ENCODE assay signal across 19 cellular contexts in the genomic region with DNA sequence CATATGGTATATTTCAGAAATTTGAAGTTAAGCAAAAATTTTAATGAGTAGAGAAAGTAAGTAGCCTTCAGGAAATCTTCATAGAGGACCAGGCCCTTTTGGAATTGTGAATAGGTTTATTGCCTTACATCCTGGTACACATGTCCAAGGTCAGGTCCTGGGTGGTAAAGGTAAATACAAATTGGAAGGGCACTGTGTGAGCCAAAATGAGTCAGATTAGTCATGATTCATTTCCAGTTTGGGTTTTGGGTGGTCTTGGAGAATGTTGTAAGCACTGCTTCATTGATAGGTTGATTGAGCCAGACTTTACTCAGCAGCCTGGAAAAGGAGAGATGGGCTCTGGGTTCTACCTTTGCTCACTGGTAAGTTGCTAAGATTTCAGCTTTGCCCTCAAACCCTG.
DNase-seq lines count a peak whose midpoint lies in the region; ATAC-seq and TF ChIP-seq lines count a peak whose summit lies in the region.
"Had no signal": no experiment of that assay in that cellular context is flagged by ENCODE, and none has a peak within 500 bp of the region (broad histone marks: within the 10 kb centered on the region; RNA-seq: fewer than 3 reads in every experiment).

No MANE protein-coding gene starts in this region.

- in situ Hi-C loops in gastrocnemius medialis (cut with MboI; ENCODE audit: low sequenced_read_pairs in 4 of 4): no loop called here

- H3K36me3 ChIP-seq in colonic mucosa (no peaks in the 10 kb centered on the region), gastrocnemius medialis (peaks cover 0 to 17% of the 10 kb centered on the region in 2 donors)

- H3K9me3 ChIP-seq in colonic mucosa: no peaks in the 10 kb centered on the region
- no peaks in the 10 kb centered on the region for H3K9me3 ChIP-seq in gastrocnemius medialis

- no peak for TF ChIP-seq CTCF in activated CD8-positive, alpha-beta T cell treated with anti-CD3 and anti-CD28 coated beads for 36 hours (IDR thresholded peaks at IDR 0.05)
- TF ChIP-seq CTCF in colonic mucosa (IDR thresholded peaks at IDR 0.05) (no peak), gastrocnemius medialis (IDR thresholded peaks at IDR 0.05 in 4 of 5, conservative IDR thresholded peaks at IDR 0.05 in 1 of 5) (no peak)

- H3K4me3 Mint-ChIP-seq in activated CD8-positive, alpha-beta T cell treated with anti-CD3 and anti-CD28 coated beads for 36 hours: no peak overlapping the region
- no peak overlapping the region for H3K4me3 Mint-ChIP-seq in activated CD8-positive, alpha-beta T cell treated with anti-CD3 and anti-CD28 coated beads, Interleukin-2, amount 10 ng/mL, durations not matched to agents 7 days and 5 days
- H3K4me3 Mint-ChIP-seq: T-helper 2 cell treated with Interferon-gamma antibody and Interleukin-4, amounts not matched to agents 5 μg/mL and 100 μg/mL, for 36 hours had no signal

- H3K9ac ChIP-seq in colonic mucosa (ENCODE audit: low read depth in 2 of 2, low read length in 2 of 2): no peak overlapping the region

- peak overlapping the region; percentile 82 for H3K27ac Mint-ChIP-seq in activated CD8-positive, alpha-beta T cell treated with anti-CD3 and anti-CD28 coated beads for 36 hours
- H3K27ac Mint-ChIP-seq in activated CD8-positive, alpha-beta T cell treated with anti-CD3 and anti-CD28 coated beads, Interleukin-2, amount 10 ng/mL, durations not matched to agents 7 days and 5 days: no peak overlapping the region
- H3K27ac Mint-ChIP-seq: T-helper 2 cell treated with Interferon-gamma antibody and Interleukin-4, amounts not matched to agents 5 μg/mL and 100 μg/mL, for 36 hours had no signal

- peaks cover 69% of the 10 kb centered on the region for H3K36me3 Mint-ChIP-seq in activated CD8-positive, alpha-beta T cell treated with anti-CD3 and anti-CD28 coated beads for 36 hours (ENCODE audit: low read depth)
- H3K36me3 Mint-ChIP-seq in activated CD8-positive, alpha-beta T cell treated with anti-CD3 and anti-CD28 coated beads, Interleukin-2, amount 10 ng/mL, durations not matched to agents 7 days and 5 days (ENCODE audit: low read depth): peaks cover 72% of the 10 kb centered on the region

- H3K27me3 ChIP-seq in colonic mucosa: no peaks in the 10 kb centered on the region
- no peaks in the 10 kb centered on the region for H3K27me3 ChIP-seq in gastrocnemius medialis

- no peak for DNase-seq in activated CD8-positive, alpha-beta T cell treated with anti-CD3 and anti-CD28 coated beads for 36 hours
- DNase-seq in activated CD8-positive, alpha-beta T cell treated with anti-CD3 and anti-CD28 coated beads, Interleukin-2, amount 10 ng/mL, durations not matched to agents 7 days and 5 days: no peak
- DNase-seq in HT1080 (ENCODE audit: low read depth) (peak; percentile 73), colonic mucosa (peak; percentile 34), gastrocnemius medialis (no peak), NCI-H2196 treated with DMSO at 0.1 percent for 48 hours (lab: John Stamatoyannopoulos, UW; ENCODE audit: unreplicated experiment) (no peak), RPMI8226 (no peak)
- DNase-seq: activated CD4-positive, alpha-beta T cell treated with anti-CD3 and anti-CD28 coated beads for 1 hour; mesendoderm; NCI-H1436; NCI-H2227 treated with DMSO at 0.1 percent for 48 hours; NK-92 treated with Interleukin-12 subunit alpha and Interleukin-12 subunit beta, amount 100 ng/mL, for 24 hours; SHP77; stimulated activated CD4-positive, alpha-beta T cell treated with anti-CD3 and anti-CD28 coated beads, Interleukin-4, amount 100 ng/mL, for 1 hour; trophoblast cell had no signal

- POLR2A ChIA-PET in activated CD8-positive, alpha-beta T cell treated with anti-CD3 and anti-CD28 coated beads for 36 hours (lab: Charles Lee): interaction anchor here (1.2 to 2.3 kb wide), 4 partner anchors 8 to 33 kb away, joined by 3 to 5 read pairs (median 5); no protein-coding TSS in a partner anchor
- POLR2A ChIA-PET in activated CD8-positive, alpha-beta T cell treated with anti-CD3 and anti-CD28 coated beads, Interleukin-2, amount 10 ng/mL, durations not matched to agents 7 days and 5 days (lab: Charles Lee): no interaction called here

- intact Hi-C loops in activated CD8-positive, alpha-beta T cell treated with anti-CD3 and anti-CD28 coated beads for 36 hours (cut with micrococcal nuclease): no loop called here
- intact Hi-C loops in colonic mucosa (cut with DNase I) (no loop called here), gastrocnemius medialis (cut with DNase I; ENCODE audit: low total_unique reads) (no loop called here)

- CTCF ChIA-PET in activated CD8-positive, alpha-beta T cell treated with anti-CD3 and anti-CD28 coated beads for 36 hours (lab: Charles Lee): no interaction called here
- CTCF ChIA-PET in activated CD8-positive, alpha-beta T cell treated with anti-CD3 and anti-CD28 coated beads, Interleukin-2, amount 10 ng/mL, durations not matched to agents 7 days and 5 days (lab: Charles Lee): no interaction called here

- ATAC-seq in activated CD8-positive, alpha-beta T cell treated with anti-CD3 and anti-CD28 coated beads for 36 hours: peak; percentile 22
- ATAC-seq in activated CD8-positive, alpha-beta T cell treated with anti-CD3 and anti-CD28 coated beads, Interleukin-2, amount 10 ng/mL, durations not matched to agents 7 days and 5 days: no peak
- no peak for ATAC-seq in gastrocnemius medialis
- no peak for ATAC-seq in GM19455 (IDR thresholded peaks at IDR 0.05; ENCODE audit: unreplicated experiment)
- ATAC-seq: esophagus mucosa, sciatic nerve had no signal

- H3K4me1 ChIP-seq in colonic mucosa (peaks cover 22% of the 10 kb centered on the region), gastrocnemius medialis (peaks cover 81 to 89% of the 10 kb centered on the region in 2 donors)

- no peaks in the 10 kb centered on the region for H3K9me3 Mint-ChIP-seq in activated CD8-positive, alpha-beta T cell treated with anti-CD3 and anti-CD28 coated beads for 36 hours
- no peaks in the 10 kb centered on the region for H3K9me3 Mint-ChIP-seq in activated CD8-positive, alpha-beta T cell treated with anti-CD3 and anti-CD28 coated beads, Interleukin-2, amount 10 ng/mL, durations not matched to agents 7 days and 5 days (ENCODE audit: insufficient read depth)
- H3K9me3 Mint-ChIP-seq: T-helper 2 cell treated with Interferon-gamma antibody and Interleukin-4, amounts not matched to agents 5 μg/mL and 100 μg/mL, for 36 hours had no signal

- H3K4me3 ChIP-seq in colonic mucosa (no peak overlapping the region), gastrocnemius medialis (no peak overlapping the region)

- H3K27ac ChIP-seq in colonic mucosa: no peak overlapping the region
- peak overlapping the region in 3 of 4 donors; percentile 7 to 33 (median 20) for H3K27ac ChIP-seq in gastrocnemius medialis

- H3K4me1 Mint-ChIP-seq in activated CD8-positive, alpha-beta T cell treated with anti-CD3 and anti-CD28 coated beads for 36 hours (ENCODE audit: low read depth): peaks cover 88% of the 10 kb centered on the region
- peaks cover 63% of the 10 kb centered on the region for H3K4me1 Mint-ChIP-seq in activated CD8-positive, alpha-beta T cell treated with anti-CD3 and anti-CD28 coated beads, Interleukin-2, amount 10 ng/mL, durations not matched to agents 7 days and 5 days (ENCODE audit: low read depth)

- H3K27me3 Mint-ChIP-seq in activated CD8-positive, alpha-beta T cell treated with anti-CD3 and anti-CD28 coated beads for 36 hours: no peaks in the 10 kb centered on the region
- no peaks in the 10 kb centered on the region for H3K27me3 Mint-ChIP-seq in activated CD8-positive, alpha-beta T cell treated with anti-CD3 and anti-CD28 coated beads, Interleukin-2, amount 10 ng/mL, durations not matched to agents 7 days and 5 days (ENCODE audit: low read depth)

- no peak for TF ChIP-seq POLR2A in gastrocnemius medialis (IDR thresholded peaks at IDR 0.05)

Comparison
In these comparisons a context has a peak if more than half of its experiments do, and no peak if none do; other contexts are left out.
1. DNase-seq: peak in HT1080 (single experiment) and colonic mucosa (single experiment); none in activated CD8-positive, alpha-beta T cell treated with anti-CD3 and anti-CD28 coated beads for 36 hours (single experiment), activated CD8-positive, alpha-beta T cell treated with anti-CD3 and anti-CD28 coated beads, Interleukin-2, amount 10 ng/mL, durations not matched to agents 7 days and 5 days (single experiment), gastrocnemius medialis (0 of 2), NCI-H2196 treated with DMSO at 0.1 percent for 48 hours (single experiment) and RPMI8226 (single experiment).